23 cellular contexts compared by ENCODE assay signal in the genomic region with DNA sequence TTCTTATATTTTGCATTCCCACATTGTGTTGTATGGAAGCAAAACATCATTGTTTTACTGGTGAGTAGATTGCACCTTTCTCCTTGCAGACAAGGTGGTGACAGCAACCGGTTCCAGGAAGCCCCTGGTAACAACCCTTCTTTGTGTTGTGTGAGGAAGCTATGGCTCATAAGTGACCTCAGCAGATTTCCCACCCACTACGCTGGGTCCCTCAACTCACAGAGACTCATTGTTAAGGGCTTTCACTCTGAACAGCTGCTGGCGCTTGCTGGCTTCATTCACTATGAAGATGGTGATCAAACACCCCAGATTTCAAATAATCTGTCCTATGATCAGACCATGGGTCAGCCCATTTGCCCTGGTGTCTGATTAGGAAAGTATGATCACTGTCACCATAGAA. TPM values are rescaled to one million over a fixed set of nuclear protein-coding genes. Genes with fewer than 3 reads are reported as not detected.
A peak's percentile ranks its signal among the peaks of the same experiment; 100 is the strongest.
DNase-seq lines count a peak whose midpoint lies in the region; ATAC-seq and TF ChIP-seq lines count a peak whose summit lies in the region.
"Had no signal": no experiment of that assay in that cellular context is flagged by ENCODE, and none has a peak within 500 bp of the region (broad histone marks: within the 10 kb centered on the region; RNA-seq: fewer than 3 reads in every experiment).

No MANE protein-coding gene starts in this region.

- dilution Hi-C loops in mammary epithelial cell (cut with HindIII; ENCODE audit: low sequenced_read_pairs): no loop called here

- no TSS peak for BruUV-seq in mammary epithelial cell (replicated peaks; lab: Mats Ljungman, UMichigan)

- H3K9ac ChIP-seq in mammary epithelial cell (ENCODE audit: insufficient read depth, low read length): no peak overlapping the region

- H3K27ac Mint-ChIP-seq in activated T-cell treated with anti-CD3 and anti-CD28 coated beads, Interleukin-2, amount 50 U/mL, for 72 hours: no peak overlapping the region
- H3K27ac Mint-ChIP-seq: mesothelial cell of epicardium, natural killer cell had no signal

- H3K4me1 ChIP-seq in mammary epithelial cell (ENCODE audit: insufficient read depth, low read length) (no peaks in the 10 kb centered on the region), breast epithelium (no peaks in the 10 kb centered on the region), tibial nerve (peaks cover 0 to 16% (median 12%) of the 10 kb centered on the region in 4 donors)
- H3K4me1 ChIP-seq: left lung, right atrium auricular region had no signal

- no peak for TF ChIP-seq CTCF in mammary epithelial cell (conservative IDR thresholded peaks at IDR 0.05 in 1 of 2, IDR thresholded peaks at IDR 0.05 in 1 of 2; ENCODE audit: extremely low read depth in 1 of 2, insufficient read depth in 1 of 2, low read depth in 1 of 2, low read length in 2 of 2)
- no peak for TF ChIP-seq CTCF in breast epithelium (IDR thresholded peaks at IDR 0.05)
- TF ChIP-seq CTCF in tibial nerve (IDR thresholded peaks at IDR 0.05): no peak

- no peaks in the 10 kb centered on the region for H3K9me3 ChIP-seq in mammary epithelial cell (replicated peaks; ENCODE audit: insufficient read depth, low read length)
- H3K9me3 ChIP-seq in breast epithelium: no peaks in the 10 kb centered on the region
- no peaks in the 10 kb centered on the region for H3K9me3 ChIP-seq in tibial nerve
- H3K9me3 ChIP-seq: left lung, ovary, right atrium auricular region had no signal

- H3K4me3 Mint-ChIP-seq in activated T-cell treated with anti-CD3 and anti-CD28 coated beads, Interleukin-2, amount 50 U/mL, for 72 hours: no peak overlapping the region
- H3K4me3 Mint-ChIP-seq: CD8-positive, alpha-beta memory T cell; mesothelial cell of epicardium; natural killer cell; T-helper 17 cell had no signal

- intact Hi-C loops in mammary epithelial cell (cut with micrococcal nuclease): no loop called here
- intact Hi-C loops in breast epithelium (cut with DNase I; ENCODE audit: low total_unique reads): no loop called here

- 13% methylated on average over 3 of the region's 3 CpGs for WGBS in mammary epithelial cell (ENCODE audit: low coverage, missing lambda C conversion rate)
- 29 to 35% methylated on average over 3 of the region's 3 CpGs for WGBS in tibial nerve, 2 donors

- H3K27me3 Mint-ChIP-seq in activated T-cell treated with anti-CD3 and anti-CD28 coated beads, Interleukin-2, amount 50 U/mL, for 72 hours (ENCODE audit: low read depth): no peaks in the 10 kb centered on the region
- H3K27me3 Mint-ChIP-seq: T-helper 17 cell had no signal

- CTCF ChIA-PET in mammary epithelial cell (lab: Charles Lee; ENCODE audit: low non-redundant PET): no interaction called here

- peak in 1 of 2 donors; percentile 43 for TF ChIP-seq EP300 in tibial nerve (IDR thresholded peaks at IDR 0.05)

- H3K4me1 Mint-ChIP-seq in activated T-cell treated with anti-CD3 and anti-CD28 coated beads, Interleukin-2, amount 50 U/mL, for 72 hours (ENCODE audit: low read depth): peaks cover 34% of the 10 kb centered on the region

- H3K9me3 Mint-ChIP-seq in activated T-cell treated with anti-CD3 and anti-CD28 coated beads, Interleukin-2, amount 50 U/mL, for 72 hours: no peaks in the 10 kb centered on the region
- H3K9me3 Mint-ChIP-seq: CD8-positive, alpha-beta memory T cell; mesothelial cell of epicardium; natural killer cell had no signal

- in situ Hi-C loops in mammary epithelial cell (cut with MboI; ENCODE audit: low sequenced_read_pairs in 2 of 2): no loop called here

- H3K27ac ChIP-seq in mammary epithelial cell (ENCODE audit: insufficient read depth, low read depth, low read length): no peak overlapping the region
- H3K27ac ChIP-seq in breast epithelium: no peak overlapping the region
- peak overlapping the region in 3 of 4 donors; percentile 8 to 84 (median 52) for H3K27ac ChIP-seq in tibial nerve
- H3K27ac ChIP-seq: brain microvascular endothelial cell, coronary artery, left lung, ovary, right atrium auricular region had no signal

- ATAC-seq in activated T-cell treated with anti-CD3 and anti-CD28 coated beads, Interleukin-2, amount 50 U/mL, for 72 hours (replicated peaks in 1 of 2): peak; percentile 79 to 91
- ATAC-seq: K562, left lung, natural killer cell, T-helper 17 cell had no signal

- H3K4me2 ChIP-seq in mammary epithelial cell (ENCODE audit: insufficient read depth, low read depth, low read length): no peak overlapping the region

- H3K4me3 ChIP-seq in mammary epithelial cell (replicated peaks in 1 of 3; ENCODE audit: insufficient read depth in 1 of 3, low read depth in 2 of 3, low read length in 3 of 3): no peak overlapping the region
- no peak overlapping the region for H3K4me3 ChIP-seq in breast epithelium
- no peak overlapping the region for H3K4me3 ChIP-seq in tibial nerve
- H3K4me3 ChIP-seq: coronary artery, K562, left lung, ovary, right atrium auricular region had no signal

- H3K79me2 ChIP-seq in mammary epithelial cell (ENCODE audit: insufficient read depth, low read length): no peaks in the 10 kb centered on the region

- H3K36me3 ChIP-seq in mammary epithelial cell (ENCODE audit: insufficient read depth, low read length): no peaks in the 10 kb centered on the region
- no peaks in the 10 kb centered on the region for H3K36me3 ChIP-seq in breast epithelium
- no peaks in the 10 kb centered on the region for H3K36me3 ChIP-seq in tibial nerve
- H3K36me3 ChIP-seq: brain microvascular endothelial cell, left lung, ovary, right atrium auricular region had no signal

- no peaks in the 10 kb centered on the region for H4K20me1 ChIP-seq in mammary epithelial cell (ENCODE audit: insufficient read depth, low read length)

- H3K27me3 ChIP-seq in mammary epithelial cell (ENCODE audit: insufficient read depth, low read length) (no peaks in the 10 kb centered on the region), breast epithelium (no peaks in the 10 kb centered on the region), tibial nerve (no peaks in the 10 kb centered on the region)
- H3K27me3 ChIP-seq: brain microvascular endothelial cell, ovary, right atrium auricular region had no signal

- no peaks in the 10 kb centered on the region for H3K36me3 Mint-ChIP-seq in activated T-cell treated with anti-CD3 and anti-CD28 coated beads, Interleukin-2, amount 50 U/mL, for 72 hours (ENCODE audit: insufficient read depth in 2 of 2)
- H3K36me3 Mint-ChIP-seq: mesothelial cell of epicardium, natural killer cell had no signal

- DNase-seq in mammary epithelial cell (peak; percentile 70), breast epithelium (ENCODE audit: low spot score in 2 of 2) (no peak), hippocampal formation (lab: John Stamatoyannopoulos, UW) (peak; percentile 5 to 14), tibial nerve (ENCODE audit: low spot score in 2 of 2) (no peak), activated gamma-delta T cell (lab: John Stamatoyannopoulos, UW) (no peak), NCI-H345 (lab: John Stamatoyannopoulos, UW) (no peak)
- peak; percentile 31 to 41 for DNase-seq in activated T-cell treated with anti-CD3 and anti-CD28 coated beads, Interleukin-2, amount 50 U/mL, for 72 hours
- DNase-seq: activated CD4-positive, alpha-beta T cell treated with anti-CD3 and anti-CD28 coated beads, Interleukin-2, amount 50 U/mL, for 1 hour; brain microvascular endothelial cell; CD8-positive, alpha-beta memory T cell; DMS79; H7; left lung; MM.1S; natural killer cell; NCI-H1436 treated with DMSO at 0.1 percent for 48 hours; NCI-H524; ovary; T-helper 17 cell had no signal

- no peak overlapping the region for H2AFZ ChIP-seq in mammary epithelial cell (ENCODE audit: low read depth, low read length)

- TF ChIP-seq POLR2A in breast epithelium (IDR thresholded peaks at IDR 0.05): no peak
- TF ChIP-seq POLR2A in tibial nerve (IDR thresholded peaks at IDR 0.05): no peak

RNA-seq across cellular contexts. Expression of gene WIPF1, which starts 53.4 kb away (rescaled TPM):
- 1 to 10 TPM in 1 of 2 donors, not detected in 1; 1.0 TPM for total RNA-seq in mammary epithelial cell
- polyA plus RNA-seq in mammary epithelial cell: 0.08 TPM
- not detected for polyA minus RNA-seq in mammary epithelial cell
- total RNA-seq in breast epithelium: 10 to 100 TPM; 17.6 to 43.2 (median 24.9) TPM
- total RNA-seq in activated T-cell treated with anti-CD3 and anti-CD28 coated beads, Interleukin-2, amount 50 U/mL, for 72 hours: 100 to 1,000 TPM; 198 to 237 TPM
- 10 to 100 TPM; 43.2 to 63.8 (median 52.9) TPM for total RNA-seq in tibial nerve

RNA-seq across cellular contexts. Expression of gene GPR155, which starts 57.3 kb away (rescaled TPM):
- total RNA-seq in mammary epithelial cell: 10 to 100 TPM in 1 of 2 donors, 1 to 10 TPM in 1; 2.0 to 13.8 TPM
- 2.2 TPM for polyA plus RNA-seq in mammary epithelial cell
- 0.31 TPM for polyA minus RNA-seq in mammary epithelial cell
- total RNA-seq in breast epithelium: 1 to 10 TPM; 4.3 to 7.2 (median 5.0) TPM
- 10 to 100 TPM; 12.6 to 13.5 TPM for total RNA-seq in activated T-cell treated with anti-CD3 and anti-CD28 coated beads, Interleukin-2, amount 50 U/mL, for 72 hours
- total RNA-seq in tibial nerve: 10 to 100 TPM in 3 of 4 donors, 1 to 10 TPM in 1; 8.6 to 36.5 (median 15.5) TPM

Comparison
In these comparisons a context has a peak if more than half of its experiments do, and no peak if none do; other contexts are left out.
1. DNase-seq: peak in mammary epithelial cell (single experiment), activated T-cell treated with anti-CD3 and anti-CD28 coated beads, Interleukin-2, amount 50 U/mL, for 72 hours (2 of 2) and hippocampal formation (2 of 2); none in breast epithelium (0 of 2), tibial nerve (0 of 2), activated gamma-delta T cell (single experiment) and NCI-H345 (single experiment).
2. RNA of gene WIPF1, which starts 53.4 kb away (total RNA-seq): 198 to 237 TPM in activated T-cell treated with anti-CD3 and anti-CD28 coated beads, Interleukin-2, amount 50 U/mL, for 72 hours, 43.2 to 63.8 TPM in tibial nerve and 17.6 to 43.2 TPM in breast epithelium; 1.0 TPM in mammary epithelial cell; every median in the first group is over 4 times any median in the second.
3. H3K27ac ChIP-seq: peak in tibial nerve (3 of 4); none in mammary epithelial cell (single experiment) and breast epithelium (0 of 2).